10 cellular contexts compared by ENCODE assay signal in genomic region chr17:54969658-54970572, GRCh38. TPM values are rescaled to one million over a fixed set of nuclear protein-coding genes. Genes with fewer than 3 reads are reported as not detected.
A peak's percentile ranks its signal among the peaks of the same experiment; 100 is the strongest.
DNase-seq lines count a peak whose midpoint lies in the region; ATAC-seq and TF ChIP-seq lines count a peak whose summit lies in the region.
"Had no signal": no experiment of that assay in that cellular context is flagged by ENCODE, and none has a peak within 500 bp of the region (broad histone marks: within the 10 kb centered on the region; RNA-seq: fewer than 3 reads in every experiment).

No MANE protein-coding gene starts in this region.

- H3K4ac ChIP-seq in H9 (ENCODE audit: low read depth, low read length): no peak overlapping the region

- no peak overlapping the region for H3K27ac ChIP-seq in H9 (ENCODE audit: insufficient read length, low read depth, low read length)
- no peak overlapping the region for H3K27ac ChIP-seq in RWPE2 (ENCODE audit: poor library complexity, severe bottlenecking)
- no peak overlapping the region for H3K27ac ChIP-seq in iPS-18a (ENCODE audit: low read length)
- peak overlapping the region in 15 of 21 experiments; percentile 66 to 93 (median 87) for H3K27ac ChIP-seq in skin epidermis

- peak overlapping the region in 1 of 2 experiments; percentile 43; a peak in 1 of 5 replicates for H3K4me3 Mint-ChIP-seq in H9

- no peaks in the 10 kb centered on the region for H4K20me1 ChIP-seq in H9 (ENCODE audit: control insufficient read depth, insufficient read depth, insufficient read length)

- H2BK20ac ChIP-seq in H9 (ENCODE audit: low read depth, low read length, poor library complexity, severe bottlenecking): no peak overlapping the region

- no peak for ATAC-seq in RWPE2 (ENCODE audit: low read depth)
- no peak for ATAC-seq in GM18870 (IDR thresholded peaks at IDR 0.05; ENCODE audit: unreplicated experiment)
- no peak for ATAC-seq in HG03354 (IDR thresholded peaks at IDR 0.05; ENCODE audit: poor library complexity, severe bottlenecking, unreplicated experiment)

- H3K56ac ChIP-seq in H9 (ENCODE audit: insufficient read length, low read depth, low read length): no peak overlapping the region

- H2BK5ac ChIP-seq in H9 (ENCODE audit: insufficient read length, low read length): no peak overlapping the region

- H3K9me3 ChIP-seq in H9 (ENCODE audit: control insufficient read depth, low read depth, low read length) (no peaks in the 10 kb centered on the region), RWPE2 (ENCODE audit: severe bottlenecking) (no peaks in the 10 kb centered on the region), iPS-18a (ENCODE audit: control insufficient read depth, low read depth, low read length) (no peaks in the 10 kb centered on the region)

- peaks cover 7% of the 10 kb centered on the region for H3K23me2 ChIP-seq in H9 (ENCODE audit: insufficient read length, low read depth, low read length, poor library complexity, severe bottlenecking)

- no peak overlapping the region for H3T11ph ChIP-seq in H9 (ENCODE audit: low read length)

- no peak overlapping the region for H3K27ac Mint-ChIP-seq in H9

- no peak overlapping the region for H4K5ac ChIP-seq in H9 (ENCODE audit: insufficient read length, low read depth, low read length)

- H2AK5ac ChIP-seq in H9 (ENCODE audit: insufficient read length, low read length): no peak overlapping the region

- no peaks in the 10 kb centered on the region for H3K79me1 ChIP-seq in H9 (ENCODE audit: insufficient read depth, low read depth, low read length, poor library complexity, severe bottlenecking)

- no peak overlapping the region for H2BK120ac ChIP-seq in H9 (ENCODE audit: low read depth, low read length, poor library complexity, severe bottlenecking)

- peak overlapping the region; percentile 83 for H3K4me2 ChIP-seq in H9 (ENCODE audit: insufficient read depth, insufficient read length, low read length)

- no peak overlapping the region for H4K8ac ChIP-seq in H9 (replicated peaks; ENCODE audit: insufficient read length, low read depth, low read length)

- H3K4me1 Mint-ChIP-seq in H9: peaks cover 12 to 13% of the 10 kb centered on the region in 2 experiments

- no peak for TF ChIP-seq CTCF in H9 (conservative IDR thresholded peaks at IDR 0.05)
- TF ChIP-seq CTCF in RWPE2 (IDR thresholded peaks at IDR 0.05; ENCODE audit: poor library complexity, severe bottlenecking): no peak

- no peak overlapping the region for H3K9ac ChIP-seq in H9 (ENCODE audit: extremely low read depth, insufficient read length, low read length)
- H3K9ac ChIP-seq in iPS-18a (ENCODE audit: low read length): peak overlapping the region; percentile 90

- H3K4me1 ChIP-seq in H9 (ENCODE audit: insufficient read depth, low read length): no peaks in the 10 kb centered on the region; the same call in 1 of the 2 replicates
- H3K4me1 ChIP-seq in RWPE2 (ENCODE audit: insufficient read depth, poor library complexity, severe bottlenecking): no peaks in the 10 kb centered on the region
- peaks cover 10% of the 10 kb centered on the region for H3K4me1 ChIP-seq in iPS-18a (ENCODE audit: control insufficient read depth, low read depth, low read length)

- H3K27me3 Mint-ChIP-seq in H9 (ENCODE audit: low read depth): no peaks in the 10 kb centered on the region

- no peak overlapping the region for H2BK15ac ChIP-seq in H9 (ENCODE audit: low read depth, low read length)

- WGBS in H9 (ENCODE audit: extremely low coverage, insufficient read length, low lambda C conversion rate): no CpG with 5 or more reads among the region's 7 CpGs

- no peak overlapping the region for H4K91ac ChIP-seq in H9 (ENCODE audit: insufficient read length, low read depth, low read length)

- peaks cover 12% of the 10 kb centered on the region for H3K36me3 ChIP-seq in RWPE2 (ENCODE audit: low read depth)
- H3K36me3 ChIP-seq in iPS-18a (ENCODE audit: control insufficient read depth, low read depth, low read length): peaks cover 5% of the 10 kb centered on the region

- peak overlapping the region; percentile 86 for H3K4me3 ChIP-seq in RWPE2 (ENCODE audit: severe bottlenecking)
- peak overlapping the region; percentile 80 for H3K4me3 ChIP-seq in iPS-18a (ENCODE audit: low read length)
- H3K4me3 ChIP-seq in skin epidermis: peak overlapping the region in 6 of 7 experiments; percentile 57 to 90 (median 88)

- H3K27me3 ChIP-seq in H9 (ENCODE audit: insufficient read depth, low read length) (no peaks in the 10 kb centered on the region), RWPE2 (ENCODE audit: insufficient read depth, poor library complexity, severe bottlenecking) (no peaks in the 10 kb centered on the region), iPS-18a (ENCODE audit: control insufficient read depth, insufficient read depth, low read length) (no peaks in the 10 kb centered on the region)

- DNase-seq in H9 (no peak), RWPE2 (ENCODE audit: low spot score) (no peak), iPS-NIHi7 (ENCODE audit: extremely low spot score) (no peak), NCI-H2171 treated with DMSO at 0.1 percent for 48 hours (lab: John Stamatoyannopoulos, UW) (no peak)
- DNase-seq: activated naive CD4-positive, alpha-beta T cell treated with Interleukin-2 at 50 U/mL for 16 hours; SHP77 treated with DMSO at 0.1 percent for 48 hours had no signal

- H2BK12ac ChIP-seq in H9 (ENCODE audit: insufficient read length, low read depth, low read length): no peak overlapping the region

- H3K23ac ChIP-seq in H9 (ENCODE audit: insufficient read length, low read depth, low read length): no peak overlapping the region

- no peaks in the 10 kb centered on the region for H3K9me3 Mint-ChIP-seq in H9

- no peak overlapping the region for H2AFZ ChIP-seq in H9 (ENCODE audit: low read length)

- no peak overlapping the region for H3K14ac ChIP-seq in H9 (ENCODE audit: insufficient read depth, low read length)

- peaks cover 7 to 18% (median 14%) of the 10 kb centered on the region in 3 experiments; a peak in 6 of 7 replicates for H3K36me3 Mint-ChIP-seq in H9 (ENCODE audit: insufficient read depth in 1 of 3, low read depth in 3 of 3)

- H3K18ac ChIP-seq in H9 (ENCODE audit: insufficient read length, low read depth, low read length): no peak overlapping the region

- peaks cover 16% of the 10 kb centered on the region; the same call in 1 of the 2 replicates for H3K79me2 ChIP-seq in H9 (ENCODE audit: insufficient read depth, low read length)

RNA-seq across cellular contexts. Expression of gene STXBP4, which starts 1.4 kb away (rescaled TPM):
- total RNA-seq in H9 (2021): 14.8 and 16.5 TPM in 2 replicates

RNA-seq across cellular contexts. Expression of gene COX11, which starts 1.5 kb away (rescaled TPM):
- 75.5 and 76.1 TPM in 2 replicates for total RNA-seq in H9 (2021)

Comparison
In these comparisons a context has a peak if more than half of its experiments do, and no peak if none do; other contexts are left out.
1. H3K27ac ChIP-seq: peak in skin epidermis (15 of 21); none in H9 (single experiment), RWPE2 (single experiment) and iPS-18a (single experiment).
2. Peak in every context shown above with its lines, with median percentiles within 50 percentile points of each other: H3K4me3 ChIP-seq.